In genomic region chr12:43816168-43816567, GRCh38 we compare ENCODE assay signal across 21 cellular contexts. TPM values are rescaled to one million over a fixed set of nuclear protein-coding genes. Genes with fewer than 3 reads are reported as not detected.
DNase-seq lines count a peak whose midpoint lies in the region; ATAC-seq, FAIRE-seq and TF ChIP-seq lines count a peak whose summit lies in the region.
"Had no signal": no experiment of that assay in that cellular context is flagged by ENCODE, and none has a peak within 500 bp of the region (broad histone marks: within the 10 kb centered on the region; RNA-seq: fewer than 3 reads in every experiment).

No MANE protein-coding gene starts in this region.

- no peak for TF ChIP-seq POLR2A in HepG2 (IDR thresholded peaks at IDR 0.05; ENCODE audit: insufficient read depth in 1 of 2, low read depth in 2 of 2, low read length in 2 of 2)
- TF ChIP-seq POLR2A in right lobe of liver (IDR thresholded peaks at IDR 0.05) = no peak
- no peak for TF ChIP-seq POLR2A in body of pancreas (IDR thresholded peaks at IDR 0.05)

- no peak for TF ChIP-seq EP300 in HepG2 (IDR thresholded peaks at IDR 0.05; ENCODE audit: low read depth in 2 of 2, low read length in 2 of 2)
- TF ChIP-seq EP300 in HepG2 (CRISPR knock-in tag; IDR thresholded peaks at IDR 0.05; ENCODE audit: borderline replicate concordance) = no peak

- H3K9me3 ChIP-seq in HepG2 (ENCODE audit: low read length) (no peaks in the 10 kb centered on the region), right lobe of liver (no peaks in the 10 kb centered on the region), small intestine (ENCODE audit: control insufficient read depth, low read depth) (no peaks in the 10 kb centered on the region), body of pancreas (no peaks in the 10 kb centered on the region)
- H3K9me3 ChIP-seq: pancreas had no signal

- DNase-seq in HepG2 (ENCODE audit: low spot score) (no peak), right lobe of liver (no peak), RCC 7860 (ENCODE audit: low spot score) (peak; percentile 79), small intestine (no peak), brain microvascular endothelial cell (no peak), body of pancreas (no peak)
- DNase-seq: activated B cell treated with CpG ODN at 0.5 μM for 24 hours; activated CD4-positive, alpha-beta memory T cell treated with anti-CD3 and anti-CD28 coated beads, Interleukin-2, amount 10 ng/mL, durations not matched to agents 7 days and 5 days; amygdala; GDM1; mesendoderm; naive thymus-derived CD4-positive, alpha-beta T cell; NCI-H187 treated with DMSO at 0.1 percent for 48 hours; NCI-H226; NCI-H82; OCI-M1; pancreas had no signal

- no TSS peak for BruUV-seq in HepG2 (replicated peaks; lab: Mats Ljungman, UMichigan)

- in situ Hi-C loops in HepG2 (cut with HindIII; ENCODE audit: extremely low pct_ligation_motif_present, low pct_unique_long_range_greater_than_20kb) (no loop called here), brain microvascular endothelial cell (cut with HindIII; ENCODE audit: low pct_ligation_motif_present, low sequenced_read_pairs) (no loop called here)

- H3K36me3 ChIP-seq in HepG2 (replicated peaks in 1 of 2; ENCODE audit: control insufficient read depth in 1 of 2, insufficient read depth in 2 of 2, low read length in 2 of 2) (no peaks in the 10 kb centered on the region), right lobe of liver (no peaks in the 10 kb centered on the region), small intestine (ENCODE audit: control insufficient read depth in 2 of 2, insufficient read depth in 2 of 2, low read length in 2 of 2) (no peaks in the 10 kb centered on the region), brain microvascular endothelial cell (replicated peaks) (no peaks in the 10 kb centered on the region), body of pancreas (replicated peaks in 1 of 2; ENCODE audit: insufficient read depth in 1 of 2, low read depth in 2 of 2) (no peaks in the 10 kb centered on the region)
- H3K36me3 ChIP-seq: pancreas had no signal

- no peak for TF ChIP-seq RAD21 in HepG2 (CRISPR knock-in tag; IDR thresholded peaks at IDR 0.05)

- intact Hi-C loops in HepG2 (cut with micrococcal nuclease; ENCODE audit: unreplicated experiment) = no loop called here
- intact Hi-C loops in right lobe of liver (cut with DNase I) = no loop called here
- intact Hi-C loops in body of pancreas (cut with DNase I) = no loop called here

- H4K20me1 ChIP-seq in HepG2 (ENCODE audit: insufficient read depth, low read length) = no peaks in the 10 kb centered on the region

- no peaks in the 10 kb centered on the region for H3K79me2 ChIP-seq in HepG2 (ENCODE audit: insufficient read depth, low read length)

- ATAC-seq in HepG2 (no peak), right lobe of liver (no peak), esophagus mucosa (peak; percentile 43), body of pancreas (no peak)
- ATAC-seq: naive thymus-derived CD4-positive, alpha-beta T cell; pancreas; sciatic nerve; stimulated activated memory B cell treated with anti-CD40 and anti-IgM and Interleukin-4, amounts not matched to agents 10 μg/mL and 1 μg/mL and 100 μg/mL, for 72 hours had no signal

- TF ChIP-seq CTCF in HepG2 (CRISPR knock-in tag; IDR thresholded peaks at IDR 0.05) (no peak), right lobe of liver (IDR thresholded peaks at IDR 0.05) (no peak), brain microvascular endothelial cell (IDR thresholded peaks at IDR 0.05; ENCODE audit: low read depth, low read length, missing control alignments) (no peak), body of pancreas (IDR thresholded peaks at IDR 0.05) (no peak)

- WGBS in HepG2 (ENCODE audit: low lambda C conversion rate) = 13% methylated on average over 3 of the region's 3 CpGs
- WGBS in right lobe of liver (ENCODE audit: insufficient coverage, low coverage, low lambda C conversion rate, missing lambda C conversion rate) = 76% methylated on average over 3 of the region's 3 CpGs
- WGBS in small intestine, 3 donors = 61 to 76% (median 65%) methylated on average over 3 of the region's 3 CpGs
- 77 to 81% methylated on average over 3 of the region's 3 CpGs for WGBS in body of pancreas, 2 donors

- H3K4me3 ChIP-seq in HepG2 (replicated peaks in 1 of 3; ENCODE audit: insufficient read depth in 1 of 3, low read depth in 2 of 3, low read length in 3 of 3) = no peak overlapping the region
- no peak overlapping the region for H3K4me3 ChIP-seq in right lobe of liver
- no peak overlapping the region for H3K4me3 ChIP-seq in small intestine (ENCODE audit: low read depth in 1 of 2, low read length in 2 of 2)
- H3K4me3 ChIP-seq in brain microvascular endothelial cell (ENCODE audit: low read depth, low read length) = no peak overlapping the region
- no peak overlapping the region for H3K4me3 ChIP-seq in body of pancreas
- H3K4me3 ChIP-seq: pancreas had no signal

- H3K27me3 ChIP-seq in HepG2 (ENCODE audit: control insufficient read depth in 1 of 2, insufficient read depth in 2 of 2, low read length in 2 of 2) (no peaks in the 10 kb centered on the region), right lobe of liver (no peaks in the 10 kb centered on the region), small intestine (ENCODE audit: control insufficient read depth in 2 of 2, insufficient read depth in 2 of 2, low read length in 2 of 2) (no peaks in the 10 kb centered on the region), brain microvascular endothelial cell (replicated peaks) (no peaks in the 10 kb centered on the region), body of pancreas (no peaks in the 10 kb centered on the region)
- H3K27me3 ChIP-seq: pancreas had no signal

- H3K4me2 ChIP-seq in HepG2 (ENCODE audit: low read depth, low read length) = no peak overlapping the region
- H3K4me2 ChIP-seq: KMS-11 had no signal

- CTCF ChIA-PET in HepG2 (lab: Yijun Ruan, JAX; ENCODE audit: low intra/inter-chr PET ratio, low total read pairs) = no interaction called here

- H3K9ac ChIP-seq in HepG2 (ENCODE audit: insufficient read depth, low read depth, low read length) = no peak overlapping the region
- H3K9ac ChIP-seq: KMS-11 had no signal

- POLR2A ChIA-PET in HepG2 (lab: Yijun Ruan, JAX) = interaction anchor here (1.3 to 1.5 kb wide), 2 partner anchors 10 to 19 kb away, joined by 3 to 4 read pairs; partner anchors contain the start of genes TMEM117 and TWF1

- FAIRE-seq in HepG2 (lab: Jason Lieb, UNC) = no peak
- FAIRE-seq in RCC 7860 (lab: Jason Lieb, UNC) = peak; percentile 85
- FAIRE-seq in small intestine (lab: Jason Lieb, UNC) = no peak
- FAIRE-seq: pancreas had no signal

- no peak overlapping the region for H3K27ac ChIP-seq in HepG2 (ENCODE audit: extremely low read length, insufficient read depth, low read length)
- no peak overlapping the region for H3K27ac ChIP-seq in right lobe of liver
- H3K27ac ChIP-seq in small intestine (ENCODE audit: low read depth in 1 of 2, low read length in 1 of 2) = no peak overlapping the region
- H3K27ac ChIP-seq in brain microvascular endothelial cell = no peak overlapping the region
- H3K27ac ChIP-seq in body of pancreas = no peak overlapping the region
- H3K27ac ChIP-seq: KMS-11, pancreas had no signal

- H2AFZ ChIP-seq in HepG2 (ENCODE audit: low read length) = no peak overlapping the region

- H3K4me1 ChIP-seq in HepG2 (ENCODE audit: insufficient read depth, low read length) (no peaks in the 10 kb centered on the region), right lobe of liver (no peaks in the 10 kb centered on the region), small intestine (ENCODE audit: control insufficient read depth in 2 of 2, insufficient read depth in 1 of 2, low read depth in 1 of 2, low read length in 1 of 2) (no peaks in the 10 kb centered on the region), body of pancreas (no peaks in the 10 kb centered on the region)
- H3K4me1 ChIP-seq: pancreas had no signal

RNA-seq across cellular contexts. Expression of gene TWF1, which starts 10.1 kb away (rescaled TPM):
- 85.5 and 148 TPM in 2 replicates for total RNA-seq in HepG2 (2016; rRNA removed; fragmentation: Illumina TruSeq; extraction: Trizol)
- total RNA-seq in HepG2 (2016; cell fraction: cytosol; rRNA removed; fragmentation: Illumina TruSeq; extraction: Trizol; ENCODE audit: low read depth) = 12.4 and 17.1 TPM in 2 replicates
- total RNA-seq in HepG2 (2016; cell fraction: insoluble cytoplasmic fraction; rRNA removed; fragmentation: Illumina TruSeq; extraction: Trizol) = 90.5 and 142 TPM in 2 replicates
- total RNA-seq in HepG2 (2016; cell fraction: membrane; rRNA removed; fragmentation: Illumina TruSeq; extraction: Trizol) = 63.7 and 70.0 TPM in 2 replicates
- total RNA-seq in HepG2 (2016; cell fraction: nucleus; rRNA removed; fragmentation: Illumina TruSeq; extraction: Trizol) = 44.9 and 45.5 TPM in 2 replicates
- polyA plus RNA-seq in HepG2 (2011; rRNA removed) = 22.3 and 32.3 TPM in 2 replicates
- polyA plus RNA-seq in HepG2 (2011; cell fraction: cytosol; rRNA removed) = 12.5 and 19.3 TPM in 2 replicates
- polyA plus RNA-seq in HepG2 (2011; cell fraction: nucleus; rRNA removed) = 11.0 and 12.8 TPM in 2 replicates
- polyA plus RNA-seq in HepG2 (2012) = 35.5 and 36.4 TPM in 2 replicates
- 13.7 and 14.1 TPM in 2 replicates for polyA plus RNA-seq in HepG2 (2016; cell fraction: cytosol; fragmentation: Illumina TruSeq; extraction: Trizol; ENCODE audit: low read depth)
- 99.5 and 109 TPM in 2 replicates for polyA plus RNA-seq in HepG2 (2016; cell fraction: insoluble cytoplasmic fraction; fragmentation: Illumina TruSeq; extraction: Trizol; ENCODE audit: low read depth)
- 41.8 and 46.1 TPM in 2 replicates for polyA plus RNA-seq in HepG2 (2016; cell fraction: membrane; fragmentation: Illumina TruSeq; extraction: Trizol; ENCODE audit: low read depth)
- 41.4 and 45.6 TPM in 2 replicates for polyA plus RNA-seq in HepG2 (2016; cell fraction: nucleus; fragmentation: Illumina TruSeq; extraction: Trizol; ENCODE audit: insufficient read depth, low read depth)
- 9.6 and 27.1 TPM in 2 replicates for polyA minus RNA-seq in HepG2 (2011; rRNA and poly(A)+ RNA removed; ENCODE audit: low replicate concordance)
- polyA minus RNA-seq in HepG2 (2011; cell fraction: cytosol; rRNA and poly(A)+ RNA removed) = 42.4 and 45.7 TPM in 2 replicates
- polyA minus RNA-seq in HepG2 (2011; cell fraction: nucleus; rRNA and poly(A)+ RNA removed) = 39.9 and 42.1 TPM in 2 replicates
- 10 to 100 TPM; 28.6 to 52.9 (median 43.5) TPM for total RNA-seq in right lobe of liver
- total RNA-seq in esophagus mucosa = 164 TPM
- polyA plus RNA-seq in small intestine = 100 to 1,000 TPM in 1 of 3 donors, 10 to 100 TPM in 2; 82.1 to 142 (median 99.4) TPM
- 10 to 100 TPM; 18.8 to 45.4 TPM for total RNA-seq in body of pancreas

RNA-seq across cellular contexts. Expression of gene TMEM117, which starts 19.7 kb away (rescaled TPM):
- total RNA-seq in HepG2 (2016; rRNA removed; fragmentation: Illumina TruSeq; extraction: Trizol) (6.5 and 8.5 TPM in 2 replicates), right lobe of liver (10 to 100 TPM in 1 of 6 experiments, 1 to 10 TPM in 5; 2.4 to 15.3 (median 3.1) TPM), esophagus mucosa (14.3 TPM), body of pancreas (10 to 100 TPM; 19.2 to 23.4 TPM)
- total RNA-seq in HepG2 (2016; cell fraction: cytosol; rRNA removed; fragmentation: Illumina TruSeq; extraction: Trizol; ENCODE audit: low read depth) = 1.9 and 2.8 TPM in 2 replicates
- total RNA-seq in HepG2 (2016; cell fraction: insoluble cytoplasmic fraction; rRNA removed; fragmentation: Illumina TruSeq; extraction: Trizol) = 6.7 and 8.8 TPM in 2 replicates
- total RNA-seq in HepG2 (2016; cell fraction: membrane; rRNA removed; fragmentation: Illumina TruSeq; extraction: Trizol) = 7.0 and 7.1 TPM in 2 replicates
- total RNA-seq in HepG2 (2016; cell fraction: nucleus; rRNA removed; fragmentation: Illumina TruSeq; extraction: Trizol) = 14.7 and 19.2 TPM in 2 replicates
- polyA plus RNA-seq in HepG2 (2011; rRNA removed) (2.8 and 3.6 TPM in 2 replicates), small intestine (10 to 100 TPM in 2 of 3 donors, 1 to 10 TPM in 1; 6.3 to 14.1 (median 13.5) TPM)
- polyA plus RNA-seq in HepG2 (2011; cell fraction: cytosol; rRNA removed) = 1.8 and 3.4 TPM in 2 replicates
- 1.5 and 1.7 TPM in 2 replicates for polyA plus RNA-seq in HepG2 (2011; cell fraction: nucleus; rRNA removed)
- 3.4 and 3.7 TPM in 2 replicates for polyA plus RNA-seq in HepG2 (2012)
- polyA plus RNA-seq in HepG2 (2016; cell fraction: cytosol; fragmentation: Illumina TruSeq; extraction: Trizol; ENCODE audit: low read depth) = 1.5 and 2.8 TPM in 2 replicates
- polyA plus RNA-seq in HepG2 (2016; cell fraction: insoluble cytoplasmic fraction; fragmentation: Illumina TruSeq; extraction: Trizol; ENCODE audit: low read depth) = 5.9 and 7.3 TPM in 2 replicates
- 4.7 and 5.1 TPM in 2 replicates for polyA plus RNA-seq in HepG2 (2016; cell fraction: membrane; fragmentation: Illumina TruSeq; extraction: Trizol; ENCODE audit: low read depth)
- polyA plus RNA-seq in HepG2 (2016; cell fraction: nucleus; fragmentation: Illumina TruSeq; extraction: Trizol; ENCODE audit: insufficient read depth, low read depth) = 6.2 and 6.8 TPM in 2 replicates
- polyA minus RNA-seq in HepG2 (2011; rRNA and poly(A)+ RNA removed; ENCODE audit: low replicate concordance) = 2.4 and 2.6 TPM in 2 replicates
- 2.4 and 4.6 TPM in 2 replicates for polyA minus RNA-seq in HepG2 (2011; cell fraction: cytosol; rRNA and poly(A)+ RNA removed)
- polyA minus RNA-seq in HepG2 (2011; cell fraction: nucleus; rRNA and poly(A)+ RNA removed) = 14.3 and 16.4 TPM in 2 replicates

RNA-seq across cellular contexts. Expression of gene IRAK4, which starts 57.4 kb away (rescaled TPM):
- total RNA-seq in HepG2 (2016; rRNA removed; fragmentation: Illumina TruSeq; extraction: Trizol) = 7.1 and 8.4 TPM in 2 replicates
- 2.5 and 3.7 TPM in 2 replicates for total RNA-seq in HepG2 (2016; cell fraction: cytosol; rRNA removed; fragmentation: Illumina TruSeq; extraction: Trizol; ENCODE audit: low read depth)
- 6.7 and 8.5 TPM in 2 replicates for total RNA-seq in HepG2 (2016; cell fraction: insoluble cytoplasmic fraction; rRNA removed; fragmentation: Illumina TruSeq; extraction: Trizol)
- total RNA-seq in HepG2 (2016; cell fraction: membrane; rRNA removed; fragmentation: Illumina TruSeq; extraction: Trizol) = 6.9 and 7.2 TPM in 2 replicates
- total RNA-seq in HepG2 (2016; cell fraction: nucleus; rRNA removed; fragmentation: Illumina TruSeq; extraction: Trizol) = 8.9 and 9.7 TPM in 2 replicates
- 5.6 and 6.6 TPM in 2 replicates for polyA plus RNA-seq in HepG2 (2011; rRNA removed)
- 1.2 and 2.2 TPM in 2 replicates for polyA plus RNA-seq in HepG2 (2011; cell fraction: cytosol; rRNA removed)
- 5.7 and 6.2 TPM in 2 replicates for polyA plus RNA-seq in HepG2 (2011; cell fraction: nucleus; rRNA removed)
- 3.4 and 3.9 TPM in 2 replicates for polyA plus RNA-seq in HepG2 (2012)
- 1.3 and 1.7 TPM in 2 replicates for polyA plus RNA-seq in HepG2 (2016; cell fraction: cytosol; fragmentation: Illumina TruSeq; extraction: Trizol; ENCODE audit: low read depth)
- polyA plus RNA-seq in HepG2 (2016; cell fraction: insoluble cytoplasmic fraction; fragmentation: Illumina TruSeq; extraction: Trizol; ENCODE audit: low read depth) = 5.2 and 6.3 TPM in 2 replicates
- polyA plus RNA-seq in HepG2 (2016; cell fraction: membrane; fragmentation: Illumina TruSeq; extraction: Trizol; ENCODE audit: low read depth) = 3.8 TPM in 2 replicates
- polyA plus RNA-seq in HepG2 (2016; cell fraction: nucleus; fragmentation: Illumina TruSeq; extraction: Trizol; ENCODE audit: insufficient read depth, low read depth) = 11.0 and 13.1 TPM in 2 replicates
- polyA minus RNA-seq in HepG2 (2011; rRNA and poly(A)+ RNA removed; ENCODE audit: low replicate concordance) = 2.1 and 3.3 TPM in 2 replicates
- 2.8 and 4.5 TPM in 2 replicates for polyA minus RNA-seq in HepG2 (2011; cell fraction: cytosol; rRNA and poly(A)+ RNA removed)
- 8.1 and 10.9 TPM in 2 replicates for polyA minus RNA-seq in HepG2 (2011; cell fraction: nucleus; rRNA and poly(A)+ RNA removed)
- 10 to 100 TPM in 2 of 6 experiments, 1 to 10 TPM in 4; 6.5 to 16.0 (median 9.3) TPM for total RNA-seq in right lobe of liver
- 15.1 TPM for total RNA-seq in esophagus mucosa
- polyA plus RNA-seq in small intestine = 10 to 100 TPM; 10.6 to 16.1 (median 15.9) TPM
- 10 to 100 TPM; 17.5 to 33.7 TPM for total RNA-seq in body of pancreas

RNA-seq across cellular contexts. Expression of gene PUS7L, which starts 57.6 kb away (rescaled TPM):
- total RNA-seq in HepG2 (2016; rRNA removed; fragmentation: Illumina TruSeq; extraction: Trizol) (37.6 and 92.7 TPM in 2 replicates), right lobe of liver (1 to 10 TPM; 3.9 to 9.1 (median 5.0) TPM), esophagus mucosa (12.2 TPM), body of pancreas (10 to 100 TPM in 1 of 2 donors, 1 to 10 TPM in 1; 7.3 to 14.8 TPM)
- 2.4 and 3.7 TPM in 2 replicates for total RNA-seq in HepG2 (2016; cell fraction: cytosol; rRNA removed; fragmentation: Illumina TruSeq; extraction: Trizol; ENCODE audit: low read depth)
- total RNA-seq in HepG2 (2016; cell fraction: insoluble cytoplasmic fraction; rRNA removed; fragmentation: Illumina TruSeq; extraction: Trizol) = 36.1 and 88.7 TPM in 2 replicates
- 7.3 and 12.5 TPM in 2 replicates for total RNA-seq in HepG2 (2016; cell fraction: membrane; rRNA removed; fragmentation: Illumina TruSeq; extraction: Trizol)
- total RNA-seq in HepG2 (2016; cell fraction: nucleus; rRNA removed; fragmentation: Illumina TruSeq; extraction: Trizol) = 42.5 and 43.7 TPM in 2 replicates
- polyA plus RNA-seq in HepG2 (2011; rRNA removed) (5.9 and 6.5 TPM in 2 replicates), small intestine (1 to 10 TPM; 1.6 to 3.4 (median 2.2) TPM)
- polyA plus RNA-seq in HepG2 (2011; cell fraction: cytosol; rRNA removed) = 1.8 and 3.3 TPM in 2 replicates
- polyA plus RNA-seq in HepG2 (2011; cell fraction: nucleus; rRNA removed) = 4.8 and 5.9 TPM in 2 replicates
- 4.2 and 7.6 TPM in 2 replicates for polyA plus RNA-seq in HepG2 (2012)
- polyA plus RNA-seq in HepG2 (2016; cell fraction: cytosol; fragmentation: Illumina TruSeq; extraction: Trizol; ENCODE audit: low read depth) = 0.45 and 0.97 TPM in 2 replicates
- 16.9 and 17.6 TPM in 2 replicates for polyA plus RNA-seq in HepG2 (2016; cell fraction: insoluble cytoplasmic fraction; fragmentation: Illumina TruSeq; extraction: Trizol; ENCODE audit: low read depth)
- 1.9 and 2.3 TPM in 2 replicates for polyA plus RNA-seq in HepG2 (2016; cell fraction: membrane; fragmentation: Illumina TruSeq; extraction: Trizol; ENCODE audit: low read depth)
- polyA plus RNA-seq in HepG2 (2016; cell fraction: nucleus; fragmentation: Illumina TruSeq; extraction: Trizol; ENCODE audit: insufficient read depth, low read depth) = 13.4 and 13.5 TPM in 2 replicates
- 11.6 and 18.1 TPM in 2 replicates for polyA minus RNA-seq in HepG2 (2011; rRNA and poly(A)+ RNA removed; ENCODE audit: low replicate concordance)
- 9.5 and 12.3 TPM in 2 replicates for polyA minus RNA-seq in HepG2 (2011; cell fraction: cytosol; rRNA and poly(A)+ RNA removed)
- 34.6 and 35.0 TPM in 2 replicates for polyA minus RNA-seq in HepG2 (2011; cell fraction: nucleus; rRNA and poly(A)+ RNA removed)
